In the genomic region with DNA sequence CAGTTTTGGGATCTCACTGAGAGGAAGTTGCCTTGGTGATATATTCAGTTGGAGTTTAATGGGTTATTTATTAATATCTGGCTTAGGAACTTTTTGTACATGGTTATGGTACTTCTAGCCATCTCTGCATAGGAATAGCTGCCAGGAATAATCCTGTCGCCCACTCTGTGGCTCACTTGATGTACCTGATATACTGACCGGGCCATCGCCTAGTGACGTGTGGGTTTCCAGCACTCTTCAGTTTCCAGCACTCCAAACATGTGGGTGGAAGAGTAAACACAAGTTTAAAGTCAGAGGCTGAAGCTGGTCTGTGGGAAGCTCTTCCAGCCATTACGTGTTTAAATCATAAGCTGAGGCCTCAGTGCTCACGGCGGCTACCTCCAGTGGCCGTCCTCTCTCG, we compare ENCODE assay signal across 2 cellular contexts.
TF ChIP-seq lines count a peak whose summit lies in the region.

No MANE protein-coding gene starts in this region.

TF ChIP-seq in K562, 482 proteins besides CTCF, POLR2A, EP300 and RAD21:
- TF ChIP-seq ZNF12 (CRISPR knock-in tag; IDR thresholded peaks at IDR 0.05) (no peak), MECOM (CRISPR knock-in tag; IDR thresholded peaks at IDR 0.05) (no peak), U2AF2 (optimal IDR thresholded peaks at IDR 0.05; ENCODE audit: low read depth, low read length) (no peak), MED1 (CRISPR knock-in tag; IDR thresholded peaks at IDR 0.05; ENCODE audit: borderline replicate concordance) (no peak), EGR1 (conservative IDR thresholded peaks at IDR 0.05) (peak; percentile 45), ZNF79 (CRISPR knock-in tag; IDR thresholded peaks at IDR 0.05; ENCODE audit: low read depth) (no peak)

TF ChIP-seq in WTC11, 78 proteins besides CTCF, POLR2A, EP300 and RAD21:
- no peak for TF ChIP-seq ERG (CRISPR knock-in tag; IDR thresholded peaks at IDR 0.05)
- TF ChIP-seq EMX1 (CRISPR knock-in tag; IDR thresholded peaks at IDR 0.05), result no peak
- no peak for TF ChIP-seq GTF2I (CRISPR knock-in tag; conservative IDR thresholded peaks at IDR 0.05)
- TF ChIP-seq, protein P1, sequence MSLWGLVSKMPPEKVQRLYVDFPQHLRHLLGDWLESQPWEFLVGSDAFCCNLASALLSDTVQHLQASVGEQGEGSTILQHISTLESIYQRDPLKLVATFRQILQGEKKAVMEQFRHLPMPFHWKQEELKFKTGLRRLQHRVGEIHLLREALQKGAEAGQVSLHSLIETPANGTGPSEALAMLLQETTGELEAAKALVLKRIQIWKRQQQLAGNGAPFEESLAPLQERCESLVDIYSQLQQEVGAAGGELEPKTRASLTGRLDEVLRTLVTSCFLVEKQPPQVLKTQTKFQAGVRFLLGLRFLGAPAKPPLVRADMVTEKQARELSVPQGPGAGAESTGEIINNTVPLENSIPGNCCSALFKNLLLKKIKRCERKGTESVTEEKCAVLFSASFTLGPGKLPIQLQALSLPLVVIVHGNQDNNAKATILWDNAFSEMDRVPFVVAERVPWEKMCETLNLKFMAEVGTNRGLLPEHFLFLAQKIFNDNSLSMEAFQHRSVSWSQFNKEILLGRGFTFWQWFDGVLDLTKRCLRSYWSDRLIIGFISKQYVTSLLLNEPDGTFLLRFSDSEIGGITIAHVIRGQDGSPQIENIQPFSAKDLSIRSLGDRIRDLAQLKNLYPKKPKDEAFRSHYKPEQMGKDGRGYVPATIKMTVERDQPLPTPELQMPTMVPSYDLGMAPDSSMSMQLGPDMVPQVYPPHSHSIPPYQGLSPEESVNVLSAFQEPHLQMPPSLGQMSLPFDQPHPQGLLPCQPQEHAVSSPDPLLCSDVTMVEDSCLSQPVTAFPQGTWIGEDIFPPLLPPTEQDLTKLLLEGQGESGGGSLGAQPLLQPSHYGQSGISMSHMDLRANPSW (CRISPR knock-in tag; conservative IDR thresholded peaks at IDR 0.05; ENCODE audit: low read depth), result no peak
- no peak for TF ChIP-seq KAT7 (CRISPR knock-in tag; IDR thresholded peaks at IDR 0.05; ENCODE audit: borderline replicate concordance)
- TF ChIP-seq, protein P2, sequence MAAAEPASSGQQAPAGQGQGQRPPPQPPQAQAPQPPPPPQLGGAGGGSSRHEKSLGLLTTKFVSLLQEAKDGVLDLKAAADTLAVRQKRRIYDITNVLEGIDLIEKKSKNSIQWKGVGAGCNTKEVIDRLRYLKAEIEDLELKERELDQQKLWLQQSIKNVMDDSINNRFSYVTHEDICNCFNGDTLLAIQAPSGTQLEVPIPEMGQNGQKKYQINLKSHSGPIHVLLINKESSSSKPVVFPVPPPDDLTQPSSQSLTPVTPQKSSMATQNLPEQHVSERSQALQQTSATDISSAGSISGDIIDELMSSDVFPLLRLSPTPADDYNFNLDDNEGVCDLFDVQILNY (CRISPR knock-in tag; IDR thresholded peaks at IDR 0.05), result no peak
- TF ChIP-seq E2F4 (CRISPR knock-in tag; IDR thresholded peaks at IDR 0.05; ENCODE audit: borderline replicate concordance, low read depth), result no peak
- TF ChIP-seq MLX (CRISPR knock-in tag; IDR thresholded peaks at IDR 0.05), result no peak
